Comparison of ENCODE assay signal across 1 cellular context in the genomic region with DNA sequence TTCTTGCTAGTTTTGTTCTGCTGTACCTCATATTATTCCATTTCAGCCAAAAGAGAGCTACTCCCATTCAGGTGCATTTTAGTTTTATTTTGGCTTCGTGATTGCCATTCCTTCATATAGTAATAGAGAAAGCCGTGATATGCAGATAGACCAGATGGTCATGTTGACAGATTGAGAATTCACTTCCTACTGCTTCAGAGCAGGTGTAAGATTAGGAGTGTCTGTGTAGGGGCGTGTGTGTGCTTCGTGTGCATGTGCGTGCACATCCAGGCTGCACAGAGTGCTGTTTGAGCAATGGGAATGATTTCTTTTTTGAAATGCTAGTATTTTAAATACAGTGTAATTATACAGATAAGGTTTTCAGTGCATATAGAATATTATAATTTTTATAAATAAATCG.
TF ChIP-seq lines count a peak whose summit lies in the region.

No MANE protein-coding gene starts in this region.

TF ChIP-seq in K562, 482 proteins besides CTCF, POLR2A, EP300 and RAD21 (continued from another document):
- TF ChIP-seq SLC30A9 (CRISPR knock-in tag; IDR thresholded peaks at IDR 0.05) = no peak
- 0 out of 2 replicates have a peak, but pooled peaks have one; percentile 8 for TF ChIP-seq CBFA2T2 (conservative IDR thresholded peaks at IDR 0.05)
- TF ChIP-seq, protein P1, sequence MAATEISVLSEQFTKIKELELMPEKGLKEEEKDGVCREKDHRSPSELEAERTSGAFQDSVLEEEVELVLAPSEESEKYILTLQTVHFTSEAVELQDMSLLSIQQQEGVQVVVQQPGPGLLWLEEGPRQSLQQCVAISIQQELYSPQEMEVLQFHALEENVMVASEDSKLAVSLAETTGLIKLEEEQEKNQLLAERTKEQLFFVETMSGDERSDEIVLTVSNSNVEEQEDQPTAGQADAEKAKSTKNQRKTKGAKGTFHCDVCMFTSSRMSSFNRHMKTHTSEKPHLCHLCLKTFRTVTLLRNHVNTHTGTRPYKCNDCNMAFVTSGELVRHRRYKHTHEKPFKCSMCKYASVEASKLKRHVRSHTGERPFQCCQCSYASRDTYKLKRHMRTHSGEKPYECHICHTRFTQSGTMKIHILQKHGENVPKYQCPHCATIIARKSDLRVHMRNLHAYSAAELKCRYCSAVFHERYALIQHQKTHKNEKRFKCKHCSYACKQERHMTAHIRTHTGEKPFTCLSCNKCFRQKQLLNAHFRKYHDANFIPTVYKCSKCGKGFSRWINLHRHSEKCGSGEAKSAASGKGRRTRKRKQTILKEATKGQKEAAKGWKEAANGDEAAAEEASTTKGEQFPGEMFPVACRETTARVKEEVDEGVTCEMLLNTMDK (IDR thresholded peaks at IDR 0.05; ENCODE audit: borderline replicate concordance, insufficient read depth, low read depth, low read length, poor library complexity, severe bottlenecking) = no peak
- TF ChIP-seq CBFA2T3 (IDR thresholded peaks at IDR 0.05) = peak; percentile 56
- peak; percentile 50 for TF ChIP-seq MEIS2 (IDR thresholded peaks at IDR 0.05; ENCODE audit: partially characterized antibody)
- TF ChIP-seq, protein P2, sequence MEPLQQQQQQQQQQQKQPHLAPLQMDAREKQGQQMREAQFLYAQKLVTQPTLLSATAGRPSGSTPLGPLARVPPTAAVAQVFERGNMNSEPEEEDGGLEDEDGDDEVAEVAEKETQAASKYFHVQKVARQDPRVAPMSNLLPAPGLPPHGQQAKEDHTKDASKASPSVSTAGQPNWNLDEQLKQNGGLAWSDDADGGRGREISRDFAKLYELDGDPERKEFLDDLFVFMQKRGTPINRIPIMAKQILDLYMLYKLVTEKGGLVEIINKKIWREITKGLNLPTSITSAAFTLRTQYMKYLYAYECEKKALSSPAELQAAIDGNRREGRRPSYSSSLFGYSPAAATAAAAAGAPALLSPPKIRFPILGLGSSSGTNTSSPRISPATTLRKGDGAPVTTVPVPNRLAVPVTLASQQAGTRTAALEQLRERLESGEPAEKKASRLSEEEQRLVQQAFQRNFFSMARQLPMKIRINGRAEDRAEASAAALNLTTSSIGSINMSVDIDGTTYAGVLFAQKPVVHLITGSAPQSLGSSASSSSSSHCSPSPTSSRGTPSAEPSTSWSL (CRISPR knock-in tag; IDR thresholded peaks at IDR 0.05; ENCODE audit: borderline replicate concordance) = no peak
- peak; percentile 15; the same call in 1 of the 2 replicates for TF ChIP-seq TAL1 (IDR thresholded peaks at IDR 0.05)
- no peak for TF ChIP-seq JUND (IDR thresholded peaks at IDR 0.05; ENCODE audit: borderline replicate concordance, low read depth, low read length)
- TF ChIP-seq JUND (tag; IDR thresholded peaks at IDR 0.05; ENCODE audit: borderline replicate concordance, low read depth, low read length) = 0 out of 3 replicates have a peak, but pooled peaks have one; percentile 12
- TF ChIP-seq TEAD4 (IDR thresholded peaks at IDR 0.05; ENCODE audit: low read length) = 0 out of 2 replicates have a peak, but pooled peaks have one; percentile 16
- TF ChIP-seq TEAD4 (CRISPR knock-in tag; IDR thresholded peaks at IDR 0.05; ENCODE audit: borderline replicate concordance) = no peak
- TF ChIP-seq, protein P3, sequence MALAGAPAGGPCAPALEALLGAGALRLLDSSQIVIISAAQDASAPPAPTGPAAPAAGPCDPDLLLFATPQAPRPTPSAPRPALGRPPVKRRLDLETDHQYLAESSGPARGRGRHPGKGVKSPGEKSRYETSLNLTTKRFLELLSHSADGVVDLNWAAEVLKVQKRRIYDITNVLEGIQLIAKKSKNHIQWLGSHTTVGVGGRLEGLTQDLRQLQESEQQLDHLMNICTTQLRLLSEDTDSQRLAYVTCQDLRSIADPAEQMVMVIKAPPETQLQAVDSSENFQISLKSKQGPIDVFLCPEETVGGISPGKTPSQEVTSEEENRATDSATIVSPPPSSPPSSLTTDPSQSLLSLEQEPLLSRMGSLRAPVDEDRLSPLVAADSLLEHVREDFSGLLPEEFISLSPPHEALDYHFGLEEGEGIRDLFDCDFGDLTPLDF (CRISPR knock-in tag; IDR thresholded peaks at IDR 0.05) = no peak
- no peak for TF ChIP-seq HMGN3 (IDR thresholded peaks at IDR 0.05; ENCODE audit: borderline replicate concordance, extremely low read depth, insufficient read length, low read depth, low read length)
- TF ChIP-seq KDM1A (IDR thresholded peaks at IDR 0.05) = 0 out of 4 replicates have a peak, but pooled peaks of 1 of the 2 experiments have one; percentile 5
TF ChIP-seq in K562: peak in this region for 7.
